ENCODE assay signal across 10 cellular contexts in the genomic region with DNA sequence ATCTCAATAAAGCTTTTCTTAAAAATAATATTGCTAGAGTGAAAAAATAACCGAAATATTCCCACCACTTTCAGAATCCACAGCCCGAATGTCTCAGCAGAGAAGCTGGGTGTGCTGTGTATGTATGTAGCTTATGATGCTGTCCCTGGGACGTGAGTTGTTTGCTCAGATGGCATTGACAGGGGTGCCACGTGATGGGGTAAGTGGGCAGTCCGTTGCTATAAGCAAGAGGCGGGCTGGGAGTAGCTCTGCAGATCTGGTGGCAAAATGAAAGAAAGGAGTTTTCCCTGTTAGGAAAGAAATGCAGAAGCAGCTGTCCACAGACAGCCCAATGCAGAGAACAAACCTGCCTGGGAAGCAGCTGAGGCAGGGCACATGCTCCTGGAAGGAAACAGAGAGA. TPM values are rescaled to one million over a fixed set of nuclear protein-coding genes. Genes with fewer than 3 reads are reported as not detected.
DNase-seq lines count a peak whose midpoint lies in the region; ATAC-seq and TF ChIP-seq lines count a peak whose summit lies in the region.
"Had no signal": no experiment of that assay in that cellular context is flagged by ENCODE, and none has a peak within 500 bp of the region (broad histone marks: within the 10 kb centered on the region; RNA-seq: fewer than 3 reads in every experiment).

No MANE protein-coding gene starts in this region.

- H3K4me1 Mint-ChIP-seq in chondrocyte (ENCODE audit: low read depth), result peaks cover 26% of the 10 kb centered on the region
- H3K4me1 Mint-ChIP-seq in stimulated activated naive CD8-positive, alpha-beta T cell treated with anti-CD3 and anti-CD28 coated beads, Interleukin-15, amount 100 ng/mL, for 72 hours, result peaks cover 4% of the 10 kb centered on the region

- H3K9me3 ChIP-seq in GM23248 (ENCODE audit: low read depth), result no peaks in the 10 kb centered on the region
- no peaks in the 10 kb centered on the region for H3K9me3 ChIP-seq in trophoblast cell (ENCODE audit: insufficient read depth, low read depth, low read length)

- H3K4me3 Mint-ChIP-seq in chondrocyte (ENCODE audit: unreplicated experiment), result peak overlapping the region; percentile 33
- no peak overlapping the region for H3K4me3 Mint-ChIP-seq in stimulated activated naive CD8-positive, alpha-beta T cell treated with anti-CD3 and anti-CD28 coated beads, Interleukin-15, amount 100 ng/mL, for 72 hours

- no peaks in the 10 kb centered on the region for H3K36me3 ChIP-seq in GM23248 (ENCODE audit: low read depth)
- no peaks in the 10 kb centered on the region for H3K36me3 ChIP-seq in trophoblast cell (ENCODE audit: control insufficient read depth in 1 of 2, insufficient read depth in 2 of 2, low read length in 2 of 2)

- no peak overlapping the region for H3K18ac ChIP-seq in trophoblast cell (ENCODE audit: low read length)

- no peak overlapping the region for H2BK12ac ChIP-seq in trophoblast cell (ENCODE audit: low read length)

- H3K27ac Mint-ChIP-seq in chondrocyte (ENCODE audit: unreplicated experiment), result no peak overlapping the region
- H3K27ac Mint-ChIP-seq in stimulated activated naive CD8-positive, alpha-beta T cell treated with anti-CD3 and anti-CD28 coated beads, Interleukin-15, amount 100 ng/mL, for 72 hours, result no peak overlapping the region

- H3K4ac ChIP-seq in trophoblast cell (ENCODE audit: low read depth, low read length), result no peak overlapping the region

- H3K4me3 ChIP-seq in GM23248 (no peak overlapping the region), trophoblast cell (ENCODE audit: low read depth, low read length) (no peak overlapping the region)

- H2AFZ ChIP-seq in GM23248 (0 out of 2 replicates have a peak overlapping the region, but pooled peaks have one; percentile 34), trophoblast cell (ENCODE audit: insufficient read depth, low read length, poor library complexity) (no peak overlapping the region)

- peaks cover 9% of the 10 kb centered on the region for H3K79me1 ChIP-seq in trophoblast cell (ENCODE audit: low read length)

- no peak overlapping the region for H4K91ac ChIP-seq in trophoblast cell (ENCODE audit: low read depth, low read length)

- H3K27ac ChIP-seq in GM23248, result no peak overlapping the region
- no peak overlapping the region for H3K27ac ChIP-seq in trophoblast cell (ENCODE audit: low read depth, low read length)

- H4K8ac ChIP-seq in trophoblast cell (ENCODE audit: low read depth, low read length), result no peak overlapping the region

- no peak overlapping the region for H2AK5ac ChIP-seq in trophoblast cell (ENCODE audit: low read length)

- DNase-seq in GM23248, result peak; percentile 62
- DNase-seq in NCI-H748 (lab: John Stamatoyannopoulos, UW; ENCODE audit: unreplicated experiment), result peak; percentile 76
- DNase-seq in chondrocyte (ENCODE audit: low spot score), result no peak
- no peak for DNase-seq in trophoblast cell
- DNase-seq in stimulated activated naive CD8-positive, alpha-beta T cell treated with anti-CD3 and anti-CD28 coated beads, Interleukin-15, amount 100 ng/mL, for 72 hours, result no peak
- no peak for DNase-seq in AG20443 (ENCODE audit: low spot score)
- no peak for DNase-seq in SW480 (ENCODE audit: low spot score)
- DNase-seq: HCEC 1CT had no signal

- no peak for TF ChIP-seq CTCF in chondrocyte (IDR thresholded peaks at IDR 0.05)

- H3K9ac ChIP-seq in GM23248 (peak overlapping the region; percentile 10; the same call in 1 of the 2 replicates), trophoblast cell (ENCODE audit: low read length) (peak overlapping the region; percentile 26)

- H3K27me3 Mint-ChIP-seq in chondrocyte (ENCODE audit: low read depth), result no peaks in the 10 kb centered on the region
- peaks cover 9% of the 10 kb centered on the region for H3K27me3 Mint-ChIP-seq in stimulated activated naive CD8-positive, alpha-beta T cell treated with anti-CD3 and anti-CD28 coated beads, Interleukin-15, amount 100 ng/mL, for 72 hours

- WGBS in GM23248 (ENCODE audit: low coverage in 1 of 2, low lambda C conversion rate in 2 of 2, missing lambda C conversion rate in 2 of 2), 2 experiments, result 22 to 29% methylated on average over 6 of the region's 6 CpGs
- no CpG with 5 or more reads among the region's 6 CpGs for WGBS in trophoblast cell (ENCODE audit: extremely low coverage, insufficient coverage, insufficient read length)

- H3K36me3 Mint-ChIP-seq in chondrocyte (ENCODE audit: low read depth), result no peaks in the 10 kb centered on the region

- no peak overlapping the region for H2BK5ac ChIP-seq in trophoblast cell (ENCODE audit: low read depth, low read length, poor library complexity)

- H3K9me3 Mint-ChIP-seq in chondrocyte (ENCODE audit: low read depth), result no peaks in the 10 kb centered on the region
- H3K9me3 Mint-ChIP-seq in stimulated activated naive CD8-positive, alpha-beta T cell treated with anti-CD3 and anti-CD28 coated beads, Interleukin-15, amount 100 ng/mL, for 72 hours, result no peaks in the 10 kb centered on the region

- no peak overlapping the region for H4K12ac ChIP-seq in trophoblast cell (ENCODE audit: low read depth, low read length)

- no peaks in the 10 kb centered on the region for H3K27me3 ChIP-seq in GM23248 (replicated peaks; ENCODE audit: insufficient read depth)
- no peaks in the 10 kb centered on the region for H3K27me3 ChIP-seq in trophoblast cell (ENCODE audit: insufficient read depth, low read length)

- H3K9me2 ChIP-seq in GM23248 (ENCODE audit: insufficient read depth), result no peaks in the 10 kb centered on the region

- no peaks in the 10 kb centered on the region for H4K20me1 ChIP-seq in GM23248 (ENCODE audit: insufficient read depth)

- H3F3A ChIP-seq in GM23248 (ENCODE audit: insufficient read depth), result peaks cover 13% of the 10 kb centered on the region

- in situ Hi-C loops in GM23248 (cut with MboI), result loop anchor here (25.0 kb wide), 1 partner anchor 710 kb away; no protein-coding TSS in a partner anchor

- H2BK120ac ChIP-seq in trophoblast cell (ENCODE audit: insufficient read depth, low read length, poor library complexity), result no peak overlapping the region

- H3K4me2 ChIP-seq in GM23248 (ENCODE audit: unreplicated experiment) (no peak overlapping the region), trophoblast cell (ENCODE audit: low read length) (no peak overlapping the region)

- peak overlapping the region; percentile 40 for H3K23ac ChIP-seq in trophoblast cell (ENCODE audit: low read length)

- no peak overlapping the region for H3K14ac ChIP-seq in trophoblast cell (ENCODE audit: low read length)

- H3K4me1 ChIP-seq in GM23248 (ENCODE audit: insufficient read depth) (peaks cover 13% of the 10 kb centered on the region), trophoblast cell (ENCODE audit: control insufficient read depth in 1 of 2, insufficient read depth in 2 of 2, low read length in 2 of 2) (peaks cover 2 to 9% of the 10 kb centered on the region in 2 experiments)

- ATAC-seq in stimulated activated naive CD8-positive, alpha-beta T cell treated with anti-CD3 and anti-CD28 coated beads, Interleukin-15, amount 100 ng/mL, for 72 hours, result no peak
- ATAC-seq in HG02870 (IDR thresholded peaks at IDR 0.05; ENCODE audit: unreplicated experiment), result no peak
- ATAC-seq: activated CD4-positive, CD25-positive, alpha-beta regulatory T cell treated with anti-CD3 and anti-CD28 coated beads, Interleukin-2, amount 50 U/mL, for 24 hours had no signal

- peaks cover 7% of the 10 kb centered on the region for H3K79me2 ChIP-seq in GM23248 (ENCODE audit: insufficient read depth)
- peaks cover 5% of the 10 kb centered on the region for H3K79me2 ChIP-seq in trophoblast cell (ENCODE audit: control insufficient read depth, insufficient read depth, low read length, poor library complexity)

RNA-seq across cellular contexts. Expression of a gene that starts 3.8 kb away (rescaled TPM):
- 34.9 and 47.6 TPM in 2 replicates for total RNA-seq in GM23248 (2014; rRNA removed; shearing (Covaris generic))
- polyA plus RNA-seq in GM23248 (2016; fragmentation: Nextera tagmentation; extraction: Ambion mirVana), result 10.6 and 12.6 TPM in 2 replicates
- total RNA-seq in chondrocyte, result 33.7 to 38.2 TPM (median 37.3 TPM) in 3 replicates
- polyA plus RNA-seq in trophoblast cell (2013), result 17.6 and 17.9 TPM in 2 replicates

RNA-seq across cellular contexts. Expression of a gene that starts 60.0 kb away (rescaled TPM):
- total RNA-seq in GM23248 (2014; rRNA removed; shearing (Covaris generic)), result 44.8 and 45.5 TPM in 2 replicates
- 22.2 and 25.1 TPM in 2 replicates for polyA plus RNA-seq in GM23248 (2016; fragmentation: Nextera tagmentation; extraction: Ambion mirVana)
- total RNA-seq in chondrocyte, result 17.9 to 19.8 TPM (median 19.4 TPM) in 3 replicates
- 7.3 and 7.9 TPM in 2 replicates for polyA plus RNA-seq in trophoblast cell (2013)

Comparison
In these comparisons a context has a peak if more than half of its experiments do, and no peak if none do; other contexts are left out.
1. DNase-seq: peak in GM23248 (single experiment) and NCI-H748 (single experiment); none in chondrocyte (single experiment), trophoblast cell (0 of 2), stimulated activated naive CD8-positive, alpha-beta T cell treated with anti-CD3 and anti-CD28 coated beads, Interleukin-15, amount 100 ng/mL, for 72 hours (0 of 2), AG20443 (single experiment) and SW480 (single experiment).